Comparison of ENCODE assay signal across 16 cellular contexts in the genomic region with DNA sequence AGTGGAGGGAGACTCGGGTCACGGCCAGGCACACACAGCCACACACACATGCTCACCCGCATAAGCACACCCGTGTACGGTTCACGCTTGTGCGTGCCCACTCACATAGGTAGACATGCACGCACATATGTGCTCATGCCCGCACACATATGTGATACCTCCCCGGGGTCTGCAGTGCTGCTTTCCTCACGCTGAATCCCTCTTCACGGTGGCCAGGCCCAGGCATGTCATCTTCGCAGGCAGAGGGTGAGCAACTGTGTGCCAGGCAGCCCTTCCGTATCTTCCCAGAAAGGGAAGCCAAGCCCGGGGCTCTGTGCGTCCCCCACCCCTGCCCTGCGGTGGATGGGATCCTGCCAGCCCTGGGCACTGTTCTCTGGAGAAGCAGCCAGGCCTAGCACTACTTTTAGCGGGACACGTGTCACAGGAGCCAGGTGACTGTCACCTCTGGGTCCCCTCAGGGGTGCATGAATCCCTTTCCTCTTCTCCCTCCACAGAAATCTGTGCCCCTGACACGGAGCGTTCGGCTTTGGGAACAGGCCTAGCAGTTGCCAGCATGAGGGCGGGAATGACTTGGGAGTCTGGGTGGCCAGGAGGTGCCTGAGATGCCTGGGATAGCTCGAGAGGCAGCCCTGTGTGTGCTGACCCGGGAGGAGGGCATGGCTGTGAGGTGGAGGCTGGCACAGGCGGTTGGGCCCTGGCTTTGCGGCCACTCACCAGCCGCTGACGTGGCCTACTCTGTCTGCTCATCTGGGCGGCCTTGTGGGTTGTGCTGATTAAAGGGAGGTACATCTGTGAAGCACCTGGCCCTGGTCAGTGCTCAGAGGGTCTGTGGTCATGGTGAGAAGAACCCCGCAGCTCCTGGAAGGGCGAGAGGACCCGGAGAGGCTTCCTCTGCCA. TPM values are rescaled to one million over a fixed set of nuclear protein-coding genes. Genes with fewer than 3 reads are reported as not detected.
A peak's percentile ranks its signal among the peaks of the same experiment; 100 is the strongest.
DNase-seq lines count a peak whose midpoint lies in the region; ATAC-seq, FAIRE-seq and TF ChIP-seq lines count a peak whose summit lies in the region.
"Had no signal": no experiment of that assay in that cellular context is flagged by ENCODE, and none has a peak within 500 bp of the region (broad histone marks: within the 10 kb centered on the region; RNA-seq: fewer than 3 reads in every experiment).

No MANE protein-coding gene starts in this region.

- TF ChIP-seq CTCF in SK-N-SH (IDR thresholded peaks at IDR 0.05) (no peak), right atrium auricular region (IDR thresholded peaks at IDR 0.05) (no peak), pancreas (IDR thresholded peaks at IDR 0.05) (no peak)

- H2AFZ ChIP-seq in SK-N-SH (ENCODE audit: low read depth): no peak overlapping the region

- intact Hi-C loops in pancreas (cut with DNase I): no loop called here

- 93% methylated on average over 30 of the region's 33 CpGs for WGBS in SK-N-SH (ENCODE audit: low lambda C conversion rate)
- WGBS in pancreas, 2 donors: 89 to 90% methylated on average over 33 of the region's 33 CpGs

- no peaks in the 10 kb centered on the region for H3K9me3 ChIP-seq in SK-N-SH
- no peaks in the 10 kb centered on the region for H3K9me3 ChIP-seq in right atrium auricular region
- H3K9me3 ChIP-seq in pancreas: no peaks in the 10 kb centered on the region
- H3K9me3 ChIP-seq: HAP-1 had no signal

- TF ChIP-seq EP300 in SK-N-SH (IDR thresholded peaks at IDR 0.05; ENCODE audit: borderline replicate concordance in 1 of 2, low read depth in 1 of 2, low read length in 1 of 2): no peak

- H4K20me1 ChIP-seq in SK-N-SH (ENCODE audit: insufficient read depth): 0 out of 2 replicates have a peak, but pooled peaks cover 3% of the 10 kb centered on the region

- no peaks in the 10 kb centered on the region for H3K79me2 ChIP-seq in SK-N-SH (ENCODE audit: insufficient read depth)

- CTCF ChIA-PET in SK-N-SH (lab: Yijun Ruan, JAX): interaction anchor here (1.5 to 14.2 kb wide), 3 partner anchors 18 to 57 kb away, joined by 4 to 188 read pairs (median 60); no protein-coding TSS in a partner anchor

- H3K27ac ChIP-seq in SK-N-SH (ENCODE audit: low read depth in 2 of 2, low read length in 1 of 2): peak overlapping the region in 1 of 2 experiments; percentile 40; a peak in 1 of 4 replicates
- peak overlapping the region; percentile 85 to 91 for H3K27ac ChIP-seq in right atrium auricular region
- H3K27ac ChIP-seq in pancreas: peak overlapping the region in 3 of 4 donors; percentile 23 to 50 (median 41)

- no peak overlapping the region for H3K4me2 ChIP-seq in SK-N-SH

- H3K9me2 ChIP-seq in SK-N-SH: no peaks in the 10 kb centered on the region

- peak; percentile 74 for DNase-seq in SK-N-SH
- no peak for DNase-seq in right atrium auricular region (ENCODE audit: low spot score)
- no peak for DNase-seq in pancreas
- no peak for DNase-seq in urothelium cell line (ENCODE audit: low spot score)
- no peak for DNase-seq in NCI-H69 (lab: John Stamatoyannopoulos, UW)
- DNase-seq in activated naive CD4-positive, alpha-beta T cell treated with Interleukin-2 at 50 U/mL for 16 hours: no peak
- DNase-seq: 8988T; activated CD8-positive, alpha-beta memory T cell treated with anti-CD3 and anti-CD28 coated beads, Interleukin-2, amount 50 U/mL, for 48 hours; effector CD4-positive, alpha-beta T cell; NCI-H2107 had no signal

- no peak overlapping the region for H3K4me3 ChIP-seq in SK-N-SH (ENCODE audit: low read depth in 2 of 2, low read length in 1 of 2)
- H3K4me3 ChIP-seq in right atrium auricular region: no peak overlapping the region
- H3K4me3 ChIP-seq in pancreas: no peak overlapping the region
- H3K4me3 ChIP-seq: HAP-1 had no signal

- H3K4me1 ChIP-seq in SK-N-SH (ENCODE audit: control insufficient read depth in 1 of 2, insufficient read depth in 2 of 2, low read depth in 1 of 2, low read length in 1 of 2): peaks cover 0 to 31% of the 10 kb centered on the region in 2 experiments; a peak in 1 of 4 replicates
- H3K4me1 ChIP-seq in right atrium auricular region: peaks cover 0 to 61% of the 10 kb centered on the region in 2 donors
- H3K4me1 ChIP-seq in pancreas: peaks cover 0 to 4% (median 0%) of the 10 kb centered on the region in 3 donors
- H3K4me1 ChIP-seq: HAP-1 had no signal

- no peak for FAIRE-seq in pancreas (lab: Jason Lieb, UNC)
- peak; percentile 92 for FAIRE-seq in urothelium cell line (lab: Jason Lieb, UNC)
- FAIRE-seq: G401.6, GM18507 had no signal

- H3K9ac ChIP-seq in SK-N-SH: no peak overlapping the region

- no peaks in the 10 kb centered on the region for H3F3A ChIP-seq in SK-N-SH (replicated peaks; ENCODE audit: insufficient read depth)

- TF ChIP-seq RAD21 in SK-N-SH (IDR thresholded peaks at IDR 0.05; ENCODE audit: low read length): no peak

- ATAC-seq in SK-N-SH treated with all-trans-retinoic acid at 6 μM for 48 hours: no peak
- peak in 2 of 4 donors; percentile 33 to 37 for ATAC-seq in pancreas
- ATAC-seq in HG03460 (IDR thresholded peaks at IDR 0.05; ENCODE audit: unreplicated experiment): no peak
- ATAC-seq: WTC11 had no signal

- POLR2A ChIA-PET in SK-N-SH (lab: Yijun Ruan, JAX): no interaction called here

- H3K27me3 ChIP-seq in SK-N-SH (ENCODE audit: insufficient read depth) (no peaks in the 10 kb centered on the region), right atrium auricular region (no peaks in the 10 kb centered on the region), pancreas (no peaks in the 10 kb centered on the region)

- peaks cover 0 to 3% of the 10 kb centered on the region in 2 experiments for H3K36me3 ChIP-seq in SK-N-SH (replicated peaks in 1 of 2; ENCODE audit: control insufficient read depth in 1 of 2, insufficient read depth in 2 of 2, low read length in 1 of 2)
- peaks cover 11% of the 10 kb centered on the region for H3K36me3 ChIP-seq in right atrium auricular region
- H3K36me3 ChIP-seq in pancreas: no peaks in the 10 kb centered on the region
- H3K36me3 ChIP-seq: HAP-1 had no signal

TF ChIP-seq in SK-N-SH, 30 proteins besides CTCF, POLR2A, EP300 and RAD21 (continues in another document):
- TF ChIP-seq EZH2phosphoT487 (IDR thresholded peaks at IDR 0.05; ENCODE audit: borderline replicate concordance, low read depth) (no peak), SMC3 (IDR thresholded peaks at IDR 0.05; ENCODE audit: low read depth, low read length) (no peak), CHD2 (IDR thresholded peaks at IDR 0.05; ENCODE audit: low read length, partially characterized antibody) (no peak), RCOR1 (IDR thresholded peaks at IDR 0.05; ENCODE audit: low read length) (no peak), RFX5 (IDR thresholded peaks at IDR 0.05; ENCODE audit: low read length) (no peak)
- TF ChIP-seq, protein P1, sequence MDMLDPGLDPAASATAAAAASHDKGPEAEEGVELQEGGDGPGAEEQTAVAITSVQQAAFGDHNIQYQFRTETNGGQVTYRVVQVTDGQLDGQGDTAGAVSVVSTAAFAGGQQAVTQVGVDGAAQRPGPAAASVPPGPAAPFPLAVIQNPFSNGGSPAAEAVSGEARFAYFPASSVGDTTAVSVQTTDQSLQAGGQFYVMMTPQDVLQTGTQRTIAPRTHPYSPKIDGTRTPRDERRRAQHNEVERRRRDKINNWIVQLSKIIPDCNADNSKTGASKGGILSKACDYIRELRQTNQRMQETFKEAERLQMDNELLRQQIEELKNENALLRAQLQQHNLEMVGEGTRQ (IDR thresholded peaks at IDR 0.05; ENCODE audit: borderline replicate concordance, low read depth, low read length): no peak
- TF ChIP-seq, protein P2, sequence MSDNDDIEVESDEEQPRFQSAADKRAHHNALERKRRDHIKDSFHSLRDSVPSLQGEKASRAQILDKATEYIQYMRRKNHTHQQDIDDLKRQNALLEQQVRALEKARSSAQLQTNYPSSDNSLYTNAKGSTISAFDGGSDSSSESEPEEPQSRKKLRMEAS (IDR thresholded peaks at IDR 0.05; ENCODE audit: low read depth): no peak

TF ChIP-seq in SK-N-SH treated with all-trans-retinoic acid at 6 μM for 48 hours, 23 proteins besides CTCF, POLR2A, EP300 and RAD21:
- TF ChIP-seq ZC3H10 (CRISPR knock-in tag; IDR thresholded peaks at IDR 0.05) (no peak), BACH2 (CRISPR knock-in tag; IDR thresholded peaks at IDR 0.05; ENCODE audit: borderline replicate concordance) (no peak), TOX (CRISPR knock-in tag; IDR thresholded peaks at IDR 0.05; ENCODE audit: borderline replicate concordance) (no peak), RARB (CRISPR knock-in tag; IDR thresholded peaks at IDR 0.05) (no peak), ZNF565 (CRISPR knock-in tag; conservative IDR thresholded peaks at IDR 0.05; ENCODE audit: low read depth) (no peak), ZFP3 (CRISPR knock-in tag; IDR thresholded peaks at IDR 0.05) (no peak), ZNF70 (CRISPR knock-in tag; IDR thresholded peaks at IDR 0.05) (no peak), ZNF8 (CRISPR knock-in tag; IDR thresholded peaks at IDR 0.05) (no peak)
- TF ChIP-seq, protein P3, sequence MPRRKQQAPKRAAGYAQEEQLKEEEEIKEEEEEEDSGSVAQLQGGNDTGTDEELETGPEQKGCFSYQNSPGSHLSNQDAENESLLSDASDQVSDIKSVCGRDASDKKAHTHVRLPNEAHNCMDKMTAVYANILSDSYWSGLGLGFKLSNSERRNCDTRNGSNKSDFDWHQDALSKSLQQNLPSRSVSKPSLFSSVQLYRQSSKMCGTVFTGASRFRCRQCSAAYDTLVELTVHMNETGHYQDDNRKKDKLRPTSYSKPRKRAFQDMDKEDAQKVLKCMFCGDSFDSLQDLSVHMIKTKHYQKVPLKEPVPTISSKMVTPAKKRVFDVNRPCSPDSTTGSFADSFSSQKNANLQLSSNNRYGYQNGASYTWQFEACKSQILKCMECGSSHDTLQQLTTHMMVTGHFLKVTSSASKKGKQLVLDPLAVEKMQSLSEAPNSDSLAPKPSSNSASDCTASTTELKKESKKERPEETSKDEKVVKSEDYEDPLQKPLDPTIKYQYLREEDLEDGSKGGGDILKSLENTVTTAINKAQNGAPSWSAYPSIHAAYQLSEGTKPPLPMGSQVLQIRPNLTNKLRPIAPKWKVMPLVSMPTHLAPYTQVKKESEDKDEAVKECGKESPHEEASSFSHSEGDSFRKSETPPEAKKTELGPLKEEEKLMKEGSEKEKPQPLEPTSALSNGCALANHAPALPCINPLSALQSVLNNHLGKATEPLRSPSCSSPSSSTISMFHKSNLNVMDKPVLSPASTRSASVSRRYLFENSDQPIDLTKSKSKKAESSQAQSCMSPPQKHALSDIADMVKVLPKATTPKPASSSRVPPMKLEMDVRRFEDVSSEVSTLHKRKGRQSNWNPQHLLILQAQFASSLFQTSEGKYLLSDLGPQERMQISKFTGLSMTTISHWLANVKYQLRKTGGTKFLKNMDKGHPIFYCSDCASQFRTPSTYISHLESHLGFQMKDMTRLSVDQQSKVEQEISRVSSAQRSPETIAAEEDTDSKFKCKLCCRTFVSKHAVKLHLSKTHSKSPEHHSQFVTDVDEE (CRISPR knock-in tag; IDR thresholded peaks at IDR 0.05): no peak
TF ChIP-seq in SK-N-SH treated with all-trans-retinoic acid at 6 μM for 48 hours: peak in this region for 0.

RNA-seq across cellular contexts. Expression of gene BAIAP2, which starts 47.5 kb away (rescaled TPM):
- 15.5 and 19.8 TPM in 2 replicates for polyA plus RNA-seq in SK-N-SH (2012; rRNA removed)
- polyA plus RNA-seq in SK-N-SH (2012; cell fraction: cytosol; rRNA removed): 10.3 and 14.6 TPM in 2 replicates
- polyA plus RNA-seq in SK-N-SH (2012; cell fraction: nucleus; rRNA removed): 39.2 and 39.3 TPM in 2 replicates
- 10 to 100 TPM; 27.9 to 36.5 TPM for total RNA-seq in right atrium auricular region
- 10 to 100 TPM in 3 of 6 donors, 1 to 10 TPM in 3; 4.7 to 13.2 (median 8.6) TPM for total RNA-seq in pancreas
- polyA plus RNA-seq in pancreas: 10 to 100 TPM; 11.6 to 16.4 TPM
